9 cellular contexts compared by ENCODE assay signal in genomic region chr6:25027221-25027916, GRCh38.
DNase-seq lines count a peak whose midpoint lies in the region; ATAC-seq and TF ChIP-seq lines count a peak whose summit lies in the region.
"Had no signal": no experiment of that assay in that cellular context is flagged by ENCODE, and none has a peak within 500 bp of the region (broad histone marks: within the 10 kb centered on the region; RNA-seq: fewer than 3 reads in every experiment).

No MANE protein-coding gene starts in this region.

- H3K4me1 ChIP-seq in mononuclear cell (ENCODE audit: insufficient read depth, low read length), result peaks cover 32% of the 10 kb centered on the region
- H3K4me1 ChIP-seq in body of pancreas, result no peaks in the 10 kb centered on the region

- WGBS in body of pancreas, 2 donors, result 72 to 85% methylated on average over 18 to 31 of the region's 31 CpGs

- H3K9me3 ChIP-seq in mononuclear cell (ENCODE audit: low read depth, low read length) (no peaks in the 10 kb centered on the region), body of pancreas (peaks cover 0 to 3% (median 0%) of the 10 kb centered on the region in 3 donors)

- H3K27me3 ChIP-seq in mononuclear cell (ENCODE audit: insufficient read depth, low read length) (no peaks in the 10 kb centered on the region), body of pancreas (no peaks in the 10 kb centered on the region)

- no peaks in the 10 kb centered on the region for H3K36me3 ChIP-seq in body of pancreas (replicated peaks in 1 of 2; ENCODE audit: insufficient read depth in 1 of 2, low read depth in 2 of 2)

- intact Hi-C loops in body of pancreas (cut with DNase I), result no loop called here
- intact Hi-C loops in sciatic nerve (cut with DNase I), result no loop called here

- peak overlapping the region; percentile 12 for H3K4me3 ChIP-seq in mononuclear cell (ENCODE audit: low read length)
- no peak overlapping the region for H3K4me3 ChIP-seq in body of pancreas

- no peak for TF ChIP-seq POLR2A in body of pancreas (IDR thresholded peaks at IDR 0.05)

- ATAC-seq in HG03460 (IDR thresholded peaks at IDR 0.05; ENCODE audit: unreplicated experiment) (peak; percentile 97), body of pancreas (no peak), sciatic nerve (no peak)

- no peak overlapping the region for H3K27ac ChIP-seq in body of pancreas
- H3K27ac ChIP-seq: 22Rv1 had no signal

- no peak for TF ChIP-seq CTCF in body of pancreas (IDR thresholded peaks at IDR 0.05)

- DNase-seq in DMS53 (lab: John Stamatoyannopoulos, UW), result peak; percentile 16
- DNase-seq in DMS53 treated with DMSO at 0.1 percent for 48 hours (lab: John Stamatoyannopoulos, UW; ENCODE audit: unreplicated experiment), result no peak
- DNase-seq in activated CD8-positive, alpha-beta memory T cell treated with anti-CD3 and anti-CD28 coated beads, Interleukin-2, amount 50 U/mL, for 24 hours (ENCODE audit: extremely low read depth), result peak; percentile 36
- no peak for DNase-seq in body of pancreas
- no peak for DNase-seq in NCI-H82 treated with DMSO at 0.1 percent for 48 hours (lab: John Stamatoyannopoulos, UW; ENCODE audit: unreplicated experiment)
- no peak for DNase-seq in sciatic nerve (ENCODE audit: low spot score)

Comparison
In these comparisons a context has a peak if more than half of its experiments do, and no peak if none do; other contexts are left out.
1. DNase-seq: peak in DMS53 (single experiment) and activated CD8-positive, alpha-beta memory T cell treated with anti-CD3 and anti-CD28 coated beads, Interleukin-2, amount 50 U/mL, for 24 hours (single experiment); none in DMS53 treated with DMSO at 0.1 percent for 48 hours (single experiment), body of pancreas (0 of 4), NCI-H82 treated with DMSO at 0.1 percent for 48 hours (single experiment) and sciatic nerve (single experiment).